In genomic region chr11:65616575-65617001, GRCh38 we compare ENCODE assay signal across 8 cellular contexts. TPM values are rescaled to one million over a fixed set of nuclear protein-coding genes. Genes with fewer than 3 reads are reported as not detected.
DNase-seq lines count a peak whose midpoint lies in the region; ATAC-seq and TF ChIP-seq lines count a peak whose summit lies in the region.

No MANE protein-coding gene starts in this region.

- 38% methylated on average over 4 of the region's 10 CpGs for WGBS in SK-N-SH (ENCODE audit: low lambda C conversion rate)
- WGBS in suprapubic skin = 67% methylated on average over 6 of the region's 10 CpGs

- H3K27me3 ChIP-seq in SK-N-SH (ENCODE audit: insufficient read depth) = no peaks in the 10 kb centered on the region
- no peaks in the 10 kb centered on the region for H3K27me3 ChIP-seq in left lung
- H3K27me3 ChIP-seq in suprapubic skin = no peaks in the 10 kb centered on the region

- H3K27ac Mint-ChIP-seq in activated naive CD8-positive, alpha-beta T cell treated with anti-CD3 and anti-CD28 coated beads for 36 hours = peak overlapping the region; percentile 97

- peak overlapping the region; percentile 85 for H3K4me2 ChIP-seq in SK-N-SH

- H3K9ac ChIP-seq in SK-N-SH = peak overlapping the region; percentile 86

- H3K9me3 ChIP-seq in SK-N-SH (no peaks in the 10 kb centered on the region), left lung (no peaks in the 10 kb centered on the region), suprapubic skin (no peaks in the 10 kb centered on the region)

- peak overlapping the region; percentile 68 to 95 for H3K4me3 ChIP-seq in SK-N-SH (ENCODE audit: low read depth in 2 of 2, low read length in 1 of 2)
- peak overlapping the region; percentile 72 to 100 for H3K4me3 ChIP-seq in left lung
- H3K4me3 ChIP-seq in suprapubic skin = peak overlapping the region; percentile 83

- TF ChIP-seq CTCF in SK-N-SH (IDR thresholded peaks at IDR 0.05) (no peak), left lung (IDR thresholded peaks at IDR 0.05) (no peak), suprapubic skin (IDR thresholded peaks at IDR 0.05) (no peak)

- H3K4me3 Mint-ChIP-seq in activated naive CD8-positive, alpha-beta T cell treated with anti-CD3 and anti-CD28 coated beads for 36 hours = peak overlapping the region; percentile 99

- H3K36me3 ChIP-seq in SK-N-SH (replicated peaks in 1 of 2; ENCODE audit: control insufficient read depth in 1 of 2, insufficient read depth in 2 of 2, low read length in 1 of 2) = peaks cover 10 to 50% of the 10 kb centered on the region in 2 experiments
- peaks cover 0 to 46% of the 10 kb centered on the region in 2 donors for H3K36me3 ChIP-seq in left lung
- peaks cover 49% of the 10 kb centered on the region for H3K36me3 ChIP-seq in suprapubic skin

- TF ChIP-seq EP300 in SK-N-SH (IDR thresholded peaks at IDR 0.05; ENCODE audit: borderline replicate concordance in 1 of 2, low read depth in 1 of 2, low read length in 1 of 2) (no peak), suprapubic skin (IDR thresholded peaks at IDR 0.05) (no peak)

- H3K27ac ChIP-seq in SK-N-SH (ENCODE audit: low read depth in 2 of 2, low read length in 1 of 2) = peak overlapping the region; percentile 83 to 93; a peak in 3 of 4 replicates
- H3K27ac ChIP-seq in left lung = peak overlapping the region in 1 of 2 donors; percentile 84
- H3K27ac ChIP-seq in suprapubic skin = no peak overlapping the region

- H3K9me2 ChIP-seq in SK-N-SH = no peaks in the 10 kb centered on the region

- H3K4me1 ChIP-seq in SK-N-SH (ENCODE audit: control insufficient read depth in 1 of 2, insufficient read depth in 2 of 2, low read depth in 1 of 2, low read length in 1 of 2) = peaks cover 15 to 32% of the 10 kb centered on the region in 2 experiments; a peak in 3 of 4 replicates
- peaks cover 28 to 39% of the 10 kb centered on the region in 2 donors for H3K4me1 ChIP-seq in left lung
- peaks cover 38% of the 10 kb centered on the region for H3K4me1 ChIP-seq in suprapubic skin

- no peak for TF ChIP-seq POLR2A in suprapubic skin (IDR thresholded peaks at IDR 0.05)

- peaks cover 22% of the 10 kb centered on the region for H3K36me3 Mint-ChIP-seq in activated naive CD8-positive, alpha-beta T cell treated with anti-CD3 and anti-CD28 coated beads for 36 hours

- no peak for ATAC-seq in SK-N-SH treated with all-trans-retinoic acid at 6 μM for 48 hours
- no peak for ATAC-seq in left lung

- DNase-seq in SK-N-SH (no peak), left lung (no peak), suprapubic skin (ENCODE audit: low spot score in 2 of 2) (no peak), NOMO-1 treated with dmso at 0.1 percent for 144 hours (lab: John Stamatoyannopoulos, UW; ENCODE audit: unreplicated experiment) (no peak), activated gamma-delta T cell (lab: John Stamatoyannopoulos, UW) (no peak), H4 (ENCODE audit: low spot score) (no peak)
- peak; percentile 50 for DNase-seq in activated naive CD8-positive, alpha-beta T cell treated with anti-CD3 and anti-CD28 coated beads for 36 hours

- CTCF ChIA-PET in SK-N-SH (lab: Yijun Ruan, JAX) = interaction anchor here (2.5 to 4.9 kb wide), 2 partner anchors 10 to 20 kb away, joined by 18 read pairs; partner anchors contain the start of gene SIPA1

- intact Hi-C loops in left lung (cut with DNase I) = no loop called here

- no peak for TF ChIP-seq RAD21 in SK-N-SH (IDR thresholded peaks at IDR 0.05; ENCODE audit: low read length)

- H3K9me3 Mint-ChIP-seq in activated naive CD8-positive, alpha-beta T cell treated with anti-CD3 and anti-CD28 coated beads for 36 hours = no peaks in the 10 kb centered on the region

- POLR2A ChIA-PET in SK-N-SH (lab: Yijun Ruan, JAX) = interaction anchor here (0.8 to 1.1 kb wide), 2 partner anchors 36 to 37 kb away, joined by 3 read pairs; no protein-coding TSS in a partner anchor

- peaks cover 23% of the 10 kb centered on the region for H4K20me1 ChIP-seq in SK-N-SH (ENCODE audit: insufficient read depth)

- peaks cover 88% of the 10 kb centered on the region for H3K79me2 ChIP-seq in SK-N-SH (ENCODE audit: insufficient read depth)

- no peaks in the 10 kb centered on the region for H3K27me3 Mint-ChIP-seq in activated naive CD8-positive, alpha-beta T cell treated with anti-CD3 and anti-CD28 coated beads for 36 hours

- H3F3A ChIP-seq in SK-N-SH (replicated peaks; ENCODE audit: insufficient read depth) = peaks cover 4% of the 10 kb centered on the region

- peaks cover 33% of the 10 kb centered on the region for H3K4me1 Mint-ChIP-seq in activated naive CD8-positive, alpha-beta T cell treated with anti-CD3 and anti-CD28 coated beads for 36 hours

- no peak overlapping the region for H2AFZ ChIP-seq in SK-N-SH (ENCODE audit: low read depth)

TF ChIP-seq in SK-N-SH, 30 proteins besides CTCF, POLR2A, EP300 and RAD21 (continues in another document):
- TF ChIP-seq PBX3 (IDR thresholded peaks at IDR 0.05) (no peak), CHD2 (IDR thresholded peaks at IDR 0.05; ENCODE audit: low read length, partially characterized antibody) (no peak), RFX5 (IDR thresholded peaks at IDR 0.05; ENCODE audit: low read length) (no peak)

TF ChIP-seq in SK-N-SH treated with all-trans-retinoic acid at 6 μM for 48 hours, 23 proteins besides CTCF, POLR2A, EP300 and RAD21 (continues in another document):
- no peak for TF ChIP-seq ESRRG (CRISPR knock-in tag; IDR thresholded peaks at IDR 0.05)
- TF ChIP-seq CSRNP3 (CRISPR knock-in tag; IDR thresholded peaks at IDR 0.05) = no peak
- TF ChIP-seq ZC3H10 (CRISPR knock-in tag; IDR thresholded peaks at IDR 0.05) = no peak

RNA-seq across cellular contexts. Expression of gene PCNX3, which starts 1.0 kb away (rescaled TPM):
- 23.8 and 33.7 TPM in 2 replicates for polyA plus RNA-seq in SK-N-SH (2012; rRNA removed)
- polyA plus RNA-seq in SK-N-SH (2012; cell fraction: cytosol; rRNA removed) = 7.5 and 14.8 TPM in 2 replicates
- 88.7 and 115 TPM in 2 replicates for polyA plus RNA-seq in SK-N-SH (2012; cell fraction: nucleus; rRNA removed)
- total RNA-seq in activated naive CD8-positive, alpha-beta T cell treated with anti-CD3 and anti-CD28 coated beads for 36 hours = 10 to 100 TPM; 40.9 to 42.6 TPM
- total RNA-seq in left lung (10 to 100 TPM; 36.7 to 44.5 TPM), suprapubic skin (10 to 100 TPM; 38.5 to 59.3 (median 43.6) TPM)
- total RNA-seq in H4 (2014; rRNA removed; shearing (Covaris generic)) = 11.7 TPM in 2 replicates

RNA-seq across cellular contexts. Expression of gene MAP3K11, which starts 2.6 kb away (rescaled TPM):
- 28.9 and 31.1 TPM in 2 replicates for polyA plus RNA-seq in SK-N-SH (2012; rRNA removed)
- polyA plus RNA-seq in SK-N-SH (2012; cell fraction: cytosol; rRNA removed) = 10.6 and 16.9 TPM in 2 replicates
- 63.4 and 87.5 TPM in 2 replicates for polyA plus RNA-seq in SK-N-SH (2012; cell fraction: nucleus; rRNA removed)
- total RNA-seq in activated naive CD8-positive, alpha-beta T cell treated with anti-CD3 and anti-CD28 coated beads for 36 hours = 10 to 100 TPM; 51.2 to 54.8 TPM
- total RNA-seq in left lung (100 to 1,000 TPM in 1 of 2 donors, 10 to 100 TPM in 1; 74.7 to 100 TPM), suprapubic skin (10 to 100 TPM; 29.2 to 45.5 (median 37.0) TPM)
- 7.4 and 9.1 TPM in 2 replicates for total RNA-seq in H4 (2014; rRNA removed; shearing (Covaris generic))

RNA-seq across cellular contexts. Expression of gene KCNK7, which starts 21.0 kb away (rescaled TPM):
- polyA plus RNA-seq in SK-N-SH (2012; rRNA removed) = 0.34 and 0.58 TPM in 2 replicates
- 0.09 and 0.26 TPM in 2 replicates for polyA plus RNA-seq in SK-N-SH (2012; cell fraction: cytosol; rRNA removed)
- polyA plus RNA-seq in SK-N-SH (2012; cell fraction: nucleus; rRNA removed) = 1.4 and 3.2 TPM in 2 replicates
- under 1 TPM; 0.37 to 0.62 TPM for total RNA-seq in activated naive CD8-positive, alpha-beta T cell treated with anti-CD3 and anti-CD28 coated beads for 36 hours
- 1 to 10 TPM in 1 of 2 donors, not detected in 1; 2.0 TPM for total RNA-seq in left lung
- total RNA-seq in suprapubic skin = 100 to 1,000 TPM in 3 of 4 donors, 10 to 100 TPM in 1; 32.6 to 183 (median 144) TPM
- not detected in 2 replicates for total RNA-seq in H4 (2014; rRNA removed; shearing (Covaris generic))

RNA-seq across cellular contexts. Expression of gene SIPA1, which starts 21.3 kb away (rescaled TPM):
- 15.1 and 18.7 TPM in 2 replicates for polyA plus RNA-seq in SK-N-SH (2012; rRNA removed)
- polyA plus RNA-seq in SK-N-SH (2012; cell fraction: cytosol; rRNA removed) = 6.6 and 12.1 TPM in 2 replicates
- 31.5 and 61.6 TPM in 2 replicates for polyA plus RNA-seq in SK-N-SH (2012; cell fraction: nucleus; rRNA removed)
- total RNA-seq in activated naive CD8-positive, alpha-beta T cell treated with anti-CD3 and anti-CD28 coated beads for 36 hours = 100 to 1,000 TPM; 123 to 127 TPM
- total RNA-seq in left lung (100 to 1,000 TPM in 1 of 2 donors, 10 to 100 TPM in 1; 77.3 to 107 TPM), suprapubic skin (10 to 100 TPM; 14.9 to 21.6 (median 19.0) TPM)
- 11.3 and 18.4 TPM in 2 replicates for total RNA-seq in H4 (2014; rRNA removed; shearing (Covaris generic))

RNA-seq across cellular contexts. Expression of gene EHBP1L1, which starts 40.7 kb away (rescaled TPM):
- polyA plus RNA-seq in SK-N-SH (2012; rRNA removed) = 35.1 and 48.7 TPM in 2 replicates
- polyA plus RNA-seq in SK-N-SH (2012; cell fraction: cytosol; rRNA removed) = 17.6 and 25.5 TPM in 2 replicates
- 163 and 263 TPM in 2 replicates for polyA plus RNA-seq in SK-N-SH (2012; cell fraction: nucleus; rRNA removed)
- 10 to 100 TPM; 55.7 to 60.0 TPM for total RNA-seq in activated naive CD8-positive, alpha-beta T cell treated with anti-CD3 and anti-CD28 coated beads for 36 hours
- total RNA-seq in left lung (100 to 1,000 TPM in 1 of 2 donors, 10 to 100 TPM in 1; 57.0 to 133 TPM), suprapubic skin (100 to 1,000 TPM in 1 of 4 donors, 10 to 100 TPM in 3; 40.3 to 150 (median 56.2) TPM)
- 27.9 and 40.0 TPM in 2 replicates for total RNA-seq in H4 (2014; rRNA removed; shearing (Covaris generic))

Comparison
In these comparisons a context has a peak if more than half of its experiments do, and no peak if none do; other contexts are left out.
1. RNA of gene KCNK7, which starts 21.0 kb away (total RNA-seq): 32.6 to 183 TPM in suprapubic skin; 2.0 TPM in left lung, 0.37 to 0.62 TPM in activated naive CD8-positive, alpha-beta T cell treated with anti-CD3 and anti-CD28 coated beads for 36 hours and not detected in H4; every median in the first group is over 10 times any median in the second.
2. Peak in every context shown above with its lines, with median percentiles within 50 percentile points of each other: H3K4me3 ChIP-seq.